In the genomic region with DNA sequence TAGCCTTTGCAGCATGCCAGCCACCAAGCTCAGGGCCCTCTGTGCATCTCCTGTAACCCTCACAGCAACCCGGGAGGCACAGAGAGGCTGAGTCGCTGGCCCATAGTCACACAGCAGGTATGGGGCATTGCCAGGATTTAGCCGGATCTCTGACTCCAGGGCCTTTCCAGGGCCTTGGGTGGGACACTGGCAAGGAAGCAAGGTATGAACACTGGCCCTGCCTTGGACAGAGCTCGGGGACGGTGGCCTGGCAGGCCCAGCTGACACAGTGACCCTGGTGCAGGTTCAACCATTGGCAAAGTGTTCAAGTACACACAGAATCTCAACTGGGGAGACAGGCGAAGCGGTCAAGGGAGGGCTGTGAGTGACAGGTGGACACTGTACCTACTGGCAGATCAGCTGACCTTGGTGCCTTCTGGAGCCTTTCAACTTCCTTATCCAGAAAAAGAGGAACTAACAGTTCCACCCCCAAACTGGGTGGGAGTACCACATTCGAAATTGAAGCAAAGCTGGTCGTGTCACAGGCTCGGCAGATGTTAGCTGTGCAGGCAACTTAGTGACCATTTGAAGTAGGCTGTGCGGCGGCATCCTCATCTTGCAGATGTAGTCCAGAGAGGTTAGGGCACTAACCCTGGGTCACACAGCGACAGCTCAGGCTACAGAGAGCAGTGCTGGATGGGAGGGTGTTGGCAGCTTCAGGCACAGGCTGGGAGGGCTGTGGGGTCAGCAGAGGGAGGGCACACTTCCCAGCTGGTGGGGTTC, we compare ENCODE assay signal across 8 cellular contexts.
DNase-seq lines count a peak whose midpoint lies in the region; ATAC-seq, FAIRE-seq and TF ChIP-seq lines count a peak whose summit lies in the region.

No MANE protein-coding gene starts in this region.

- H4K20me1 ChIP-seq in HepG2 (ENCODE audit: insufficient read depth, low read length): peaks cover 79% of the 10 kb centered on the region

- H3K27me3 Mint-ChIP-seq in activated naive CD4-positive, alpha-beta T cell treated with anti-CD3 and anti-CD28 coated beads, Interleukin-2, amount 10 ng/mL, durations not matched to agents 7 days and 5 days: no peaks in the 10 kb centered on the region
- H3K27me3 Mint-ChIP-seq in activated CD8-positive, alpha-beta T cell treated with anti-CD3 and anti-CD28 coated beads for 36 hours: no peaks in the 10 kb centered on the region

- H3K4me1 Mint-ChIP-seq in activated naive CD4-positive, alpha-beta T cell treated with anti-CD3 and anti-CD28 coated beads, Interleukin-2, amount 10 ng/mL, durations not matched to agents 7 days and 5 days: peaks cover 93% of the 10 kb centered on the region
- peaks cover 80% of the 10 kb centered on the region for H3K4me1 Mint-ChIP-seq in activated CD8-positive, alpha-beta T cell treated with anti-CD3 and anti-CD28 coated beads for 36 hours (ENCODE audit: low read depth)

- H3K79me2 ChIP-seq in HepG2 (ENCODE audit: insufficient read depth, low read length): peaks cover 41% of the 10 kb centered on the region

- intact Hi-C loops in activated CD8-positive, alpha-beta T cell treated with anti-CD3 and anti-CD28 coated beads for 36 hours (cut with micrococcal nuclease): no loop called here
- intact Hi-C loops in HepG2 (cut with micrococcal nuclease; ENCODE audit: unreplicated experiment): no loop called here

- H3K4me2 ChIP-seq in HepG2 (ENCODE audit: low read depth, low read length): no peak overlapping the region

- H3K9me3 Mint-ChIP-seq in activated naive CD4-positive, alpha-beta T cell treated with anti-CD3 and anti-CD28 coated beads, Interleukin-2, amount 10 ng/mL, durations not matched to agents 7 days and 5 days: no peaks in the 10 kb centered on the region
- H3K9me3 Mint-ChIP-seq in activated CD8-positive, alpha-beta T cell treated with anti-CD3 and anti-CD28 coated beads for 36 hours: no peaks in the 10 kb centered on the region

- no TSS peak for BruUV-seq in HepG2 (replicated peaks; lab: Mats Ljungman, UMichigan)

- H2AFZ ChIP-seq in HepG2 (ENCODE audit: low read length): no peak overlapping the region

- no peak overlapping the region for H3K9ac ChIP-seq in HepG2 (ENCODE audit: insufficient read depth, low read depth, low read length)

- TF ChIP-seq RAD21 in HepG2 (CRISPR knock-in tag; IDR thresholded peaks at IDR 0.05): no peak

- CTCF ChIA-PET in activated naive CD4-positive, alpha-beta T cell treated with anti-CD3 and anti-CD28 coated beads, Interleukin-2, amount 10 ng/mL, durations not matched to agents 7 days and 5 days (lab: Charles Lee): interaction anchor here (1.1 to 13.6 kb wide), 13 partner anchors 9 to 114 kb away, joined by 3 to 119 read pairs (median 8); no protein-coding TSS in a partner anchor
- CTCF ChIA-PET in activated CD8-positive, alpha-beta T cell treated with anti-CD3 and anti-CD28 coated beads for 36 hours (lab: Charles Lee): interaction anchor here (0.8 to 11.1 kb wide), 15 partner anchors 7 to 115 kb away, joined by 3 to 124 read pairs (median 38); no protein-coding TSS in a partner anchor
- CTCF ChIA-PET in HepG2 (lab: Yijun Ruan, JAX; ENCODE audit: low intra/inter-chr PET ratio, low total read pairs): interaction anchor here (1.3 kb wide), 1 partner anchor 66 kb away, joined by 5 read pairs; no protein-coding TSS in a partner anchor

- DNase-seq in activated naive CD4-positive, alpha-beta T cell treated with anti-CD3 and anti-CD28 coated beads, Interleukin-2, amount 10 ng/mL, durations not matched to agents 7 days and 5 days: no peak
- DNase-seq in activated naive CD4-positive, alpha-beta T cell (lab: John Stamatoyannopoulos, UW): no peak
- DNase-seq in activated CD8-positive, alpha-beta T cell treated with anti-CD3 and anti-CD28 coated beads for 36 hours: no peak
- DNase-seq in HepG2 (ENCODE audit: low spot score) (no peak), upper lobe of left lung (peak; percentile 58 to 62)
- no peak for DNase-seq in stimulated activated CD4-positive, alpha-beta T cell treated with anti-CD3 and anti-CD28 coated beads, Interleukin-12 subunit alpha, Interleukin-12 subunit beta, amount 100 ng/mL, for 4 hours
- no peak for DNase-seq in activated effector memory CD4-positive, alpha-beta T cell treated with anti-CD3 and anti-CD28 coated beads, Interleukin-2, amount 50 U/mL, for 16 hours

- H3K36me3 ChIP-seq in HepG2 (replicated peaks in 1 of 2; ENCODE audit: control insufficient read depth in 1 of 2, insufficient read depth in 2 of 2, low read length in 2 of 2) (peaks cover 19 to 56% of the 10 kb centered on the region in 2 experiments), upper lobe of left lung (no peaks in the 10 kb centered on the region)

- H3K4me3 ChIP-seq in HepG2 (replicated peaks in 1 of 3; ENCODE audit: insufficient read depth in 1 of 3, low read depth in 2 of 3, low read length in 3 of 3): no peak overlapping the region
- H3K4me3 ChIP-seq in upper lobe of left lung: no peak overlapping the region

- H3K36me3 Mint-ChIP-seq in activated naive CD4-positive, alpha-beta T cell treated with anti-CD3 and anti-CD28 coated beads, Interleukin-2, amount 10 ng/mL, durations not matched to agents 7 days and 5 days: peaks cover 37% of the 10 kb centered on the region
- peaks cover 4% of the 10 kb centered on the region for H3K36me3 Mint-ChIP-seq in activated CD8-positive, alpha-beta T cell treated with anti-CD3 and anti-CD28 coated beads for 36 hours (ENCODE audit: low read depth)

- peaks cover 63% of the 10 kb centered on the region for H3K4me1 ChIP-seq in HepG2 (ENCODE audit: insufficient read depth, low read length)
- H3K4me1 ChIP-seq in upper lobe of left lung: peaks cover 76 to 85% (median 80%) of the 10 kb centered on the region in 4 donors

- POLR2A ChIA-PET in activated CD8-positive, alpha-beta T cell treated with anti-CD3 and anti-CD28 coated beads for 36 hours (lab: Charles Lee): interaction anchor here (1.1 to 15.9 kb wide), 9 partner anchors 9 to 67 kb away, joined by 3 to 410 read pairs (median 8); no protein-coding TSS in a partner anchor
- POLR2A ChIA-PET in HepG2 (lab: Yijun Ruan, JAX): interaction anchor here (1.1 to 9.2 kb wide), 2 partner anchors 24 to 530 kb away, joined by 3 to 107 read pairs; a partner anchor contains a TSS

- H3K27ac ChIP-seq in HepG2 (ENCODE audit: extremely low read length, insufficient read depth, low read length) (no peak overlapping the region), upper lobe of left lung (peak overlapping the region in 3 of 4 donors; percentile 81 to 83 (median 82))

- TF ChIP-seq POLR2A in HepG2 (IDR thresholded peaks at IDR 0.05; ENCODE audit: insufficient read depth in 1 of 2, low read depth in 2 of 2, low read length in 2 of 2) (0 out of 4 replicates have a peak, but pooled peaks of 1 of the 2 experiments have one; percentile 39), upper lobe of left lung (IDR thresholded peaks at IDR 0.05) (no peak)

- FAIRE-seq in HepG2 (lab: Jason Lieb, UNC): no peak

- H3K27me3 ChIP-seq in HepG2 (ENCODE audit: control insufficient read depth in 1 of 2, insufficient read depth in 2 of 2, low read length in 2 of 2) (no peaks in the 10 kb centered on the region), upper lobe of left lung (no peaks in the 10 kb centered on the region)

- 93% methylated on average over 13 of the region's 13 CpGs for WGBS in HepG2 (ENCODE audit: low lambda C conversion rate)
- WGBS in upper lobe of left lung, 2 donors: 74 to 75% methylated on average over 8 to 13 of the region's 13 CpGs

- no peaks in the 10 kb centered on the region for H3K9me3 ChIP-seq in HepG2 (ENCODE audit: low read length)
- no peaks in the 10 kb centered on the region for H3K9me3 ChIP-seq in upper lobe of left lung

- ATAC-seq in activated CD8-positive, alpha-beta T cell treated with anti-CD3 and anti-CD28 coated beads for 36 hours: no peak
- ATAC-seq in HepG2: no peak
- no peak for ATAC-seq in upper lobe of left lung (ENCODE audit: low FRiP score in 2 of 2)
- no peak for ATAC-seq in HG03280 (IDR thresholded peaks at IDR 0.05; ENCODE audit: unreplicated experiment)

- TF ChIP-seq EP300 in HepG2 (IDR thresholded peaks at IDR 0.05; ENCODE audit: low read depth in 2 of 2, low read length in 2 of 2): no peak
- TF ChIP-seq EP300 in HepG2 (CRISPR knock-in tag; IDR thresholded peaks at IDR 0.05; ENCODE audit: borderline replicate concordance): no peak
- no peak for TF ChIP-seq EP300 in upper lobe of left lung (IDR thresholded peaks at IDR 0.05)

- TF ChIP-seq CTCF in activated CD8-positive, alpha-beta T cell treated with anti-CD3 and anti-CD28 coated beads for 36 hours (IDR thresholded peaks at IDR 0.05): no peak
- TF ChIP-seq CTCF in HepG2 (CRISPR knock-in tag; IDR thresholded peaks at IDR 0.05) (no peak), upper lobe of left lung (IDR thresholded peaks at IDR 0.05) (no peak)

- no peak overlapping the region for H3K4me3 Mint-ChIP-seq in activated naive CD4-positive, alpha-beta T cell treated with anti-CD3 and anti-CD28 coated beads, Interleukin-2, amount 10 ng/mL, durations not matched to agents 7 days and 5 days
- no peak overlapping the region for H3K4me3 Mint-ChIP-seq in activated CD8-positive, alpha-beta T cell treated with anti-CD3 and anti-CD28 coated beads for 36 hours

- H3K27ac Mint-ChIP-seq in activated naive CD4-positive, alpha-beta T cell treated with anti-CD3 and anti-CD28 coated beads, Interleukin-2, amount 10 ng/mL, durations not matched to agents 7 days and 5 days: peak overlapping the region; percentile 17
- H3K27ac Mint-ChIP-seq in activated CD8-positive, alpha-beta T cell treated with anti-CD3 and anti-CD28 coated beads for 36 hours: peak overlapping the region; percentile 48

- in situ Hi-C loops in HepG2 (cut with HindIII; ENCODE audit: extremely low pct_ligation_motif_present, low pct_unique_long_range_greater_than_20kb): loop anchor here (5.0 kb wide), 2 partner anchors 69 to 96 kb away; no protein-coding TSS in a partner anchor

TF ChIP-seq in HepG2, 621 proteins besides CTCF, POLR2A, EP300 and RAD21 (continues in another document):
- no peak for TF ChIP-seq RORA (CRISPR knock-in tag; IDR thresholded peaks at IDR 0.05)
- no peak for TF ChIP-seq BRD4 (CRISPR knock-in tag; IDR thresholded peaks at IDR 0.05)
- no peak for TF ChIP-seq NFE2 (CRISPR knock-in tag; IDR thresholded peaks at IDR 0.05)
- TF ChIP-seq AGO2 (optimal IDR thresholded peaks at IDR 0.05; ENCODE audit: low read depth, low read length): peak; percentile 25

Comparison
In these comparisons a context has a peak if more than half of its experiments do, and no peak if none do; other contexts are left out.
1. DNase-seq: peak in upper lobe of left lung (2 of 2); none in activated naive CD4-positive, alpha-beta T cell treated with anti-CD3 and anti-CD28 coated beads, Interleukin-2, amount 10 ng/mL, durations not matched to agents 7 days and 5 days (single experiment), activated naive CD4-positive, alpha-beta T cell (0 of 4), activated CD8-positive, alpha-beta T cell treated with anti-CD3 and anti-CD28 coated beads for 36 hours (single experiment), HepG2 (single experiment), stimulated activated CD4-positive, alpha-beta T cell treated with anti-CD3 and anti-CD28 coated beads, Interleukin-12 subunit alpha, Interleukin-12 subunit beta, amount 100 ng/mL, for 4 hours (single experiment) and activated effector memory CD4-positive, alpha-beta T cell treated with anti-CD3 and anti-CD28 coated beads, Interleukin-2, amount 50 U/mL, for 16 hours (single experiment).